In the genomic region with DNA sequence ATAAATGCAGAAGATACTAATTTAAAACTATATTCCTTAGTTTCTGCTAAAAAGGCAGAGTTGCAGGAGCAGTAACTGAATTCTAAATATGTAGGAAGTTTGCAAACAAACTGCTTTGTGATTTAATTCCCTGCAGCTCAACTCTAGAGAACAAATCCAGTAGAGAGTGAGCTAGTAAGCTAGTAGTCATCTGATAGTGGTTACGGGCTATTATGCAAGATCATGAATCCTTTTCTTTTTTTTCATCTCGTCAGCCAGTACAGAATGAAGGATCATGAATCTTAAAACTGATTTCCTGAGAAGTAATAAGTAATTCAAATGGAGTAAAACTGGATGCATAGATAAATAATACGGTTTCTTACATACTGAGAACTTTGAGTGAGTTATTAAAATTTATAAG, we compare ENCODE assay signal across 15 cellular contexts. TPM values are rescaled to one million over a fixed set of nuclear protein-coding genes. Genes with fewer than 3 reads are reported as not detected.
DNase-seq lines count a peak whose midpoint lies in the region; ATAC-seq and TF ChIP-seq lines count a peak whose summit lies in the region.
"Had no signal": no experiment of that assay in that cellular context is flagged by ENCODE, and none has a peak within 500 bp of the region (broad histone marks: within the 10 kb centered on the region; RNA-seq: fewer than 3 reads in every experiment).

No MANE protein-coding gene starts in this region.

- POLR2A ChIA-PET in CD4-positive, alpha-beta T cell (lab: Charles Lee), result no interaction called here

- H3K4me1 Mint-ChIP-seq in CD4-positive, alpha-beta T cell (ENCODE audit: low read depth), result peaks cover 83% of the 10 kb centered on the region
- H3K4me1 Mint-ChIP-seq in T-helper 17 cell, result peaks cover 31% of the 10 kb centered on the region

- no peaks in the 10 kb centered on the region for H3K27me3 ChIP-seq in CD4-positive, alpha-beta T cell (ENCODE audit: control insufficient read depth, insufficient read depth, low read length)
- H3K27me3 ChIP-seq: neural progenitor cell, spleen, thyroid gland had no signal

- H3K27ac Mint-ChIP-seq in CD4-positive, alpha-beta T cell, result peak overlapping the region; percentile 34
- H3K27ac Mint-ChIP-seq in T-helper 17 cell, result peak overlapping the region; percentile 19
- H3K27ac Mint-ChIP-seq: activated naive CD8-positive, alpha-beta T cell treated with anti-CD3 and anti-CD28 coated beads, Interleukin-2, amount 10 ng/mL, durations not matched to agents 7 days and 5 days; neural progenitor cell had no signal

- H3K27me3 Mint-ChIP-seq in CD4-positive, alpha-beta T cell, result no peaks in the 10 kb centered on the region
- H3K27me3 Mint-ChIP-seq in T-helper 17 cell, result no peaks in the 10 kb centered on the region
- H3K27me3 Mint-ChIP-seq: activated naive CD8-positive, alpha-beta T cell treated with anti-CD3 and anti-CD28 coated beads, Interleukin-2, amount 10 ng/mL, durations not matched to agents 7 days and 5 days had no signal

- DNase-seq in CD4-positive, alpha-beta T cell, result no peak
- DNase-seq in HCEC 1CT (peak; percentile 77), T-helper 17 cell (no peak), foreskin melanocyte (peak; percentile 42), DMS114 treated with DMSO at 0.1 percent for 48 hours (lab: John Stamatoyannopoulos, UW; ENCODE audit: unreplicated experiment) (no peak), KG1 (lab: John Stamatoyannopoulos, UW) (no peak)
- DNase-seq: activated naive CD8-positive, alpha-beta T cell treated with anti-CD3 and anti-CD28 coated beads, Interleukin-2, amount 10 ng/mL, durations not matched to agents 7 days and 5 days; glutamatergic neuron; thyroid gland; WERI-Rb-1 had no signal

- no peak overlapping the region for H3K4me3 Mint-ChIP-seq in CD4-positive, alpha-beta T cell
- H3K4me3 Mint-ChIP-seq in T-helper 17 cell, result no peak overlapping the region
- H3K4me3 Mint-ChIP-seq: activated naive CD8-positive, alpha-beta T cell treated with anti-CD3 and anti-CD28 coated beads, Interleukin-2, amount 10 ng/mL, durations not matched to agents 7 days and 5 days; neural progenitor cell had no signal

- no peak for TF ChIP-seq CTCF in CD4-positive, alpha-beta T cell (IDR thresholded peaks at IDR 0.05)

- intact Hi-C loops in CD4-positive, alpha-beta T cell (cut with DNase I, micrococcal nuclease), result no loop called here

- CTCF ChIA-PET in CD4-positive, alpha-beta T cell (lab: Charles Lee), result interaction anchor here (0.9 to 3.4 kb wide), 2 partner anchors 11 to 266 kb away, joined by 4 to 11 read pairs; no protein-coding TSS in a partner anchor

- peaks cover 81% of the 10 kb centered on the region for H3K36me3 Mint-ChIP-seq in CD4-positive, alpha-beta T cell (ENCODE audit: low read depth)
- H3K36me3 Mint-ChIP-seq in T-helper 17 cell (ENCODE audit: low read depth), result peaks cover 8% of the 10 kb centered on the region

- H3K9me3 Mint-ChIP-seq in CD4-positive, alpha-beta T cell, result no peaks in the 10 kb centered on the region
- H3K9me3 Mint-ChIP-seq: neural progenitor cell had no signal

- ATAC-seq in CD4-positive, alpha-beta T cell (ENCODE audit: poor library complexity), result no peak
- ATAC-seq in T-helper 17 cell, result no peak
- no peak for ATAC-seq in GM21390 (IDR thresholded peaks at IDR 0.05; ENCODE audit: unreplicated experiment)
- ATAC-seq in GM19035 (IDR thresholded peaks at IDR 0.05; ENCODE audit: unreplicated experiment), result no peak
- ATAC-seq: left lobe of liver had no signal

- no peaks in the 10 kb centered on the region for H3K9me3 ChIP-seq in CD4-positive, alpha-beta T cell (ENCODE audit: control insufficient read depth, low read length)
- no peaks in the 10 kb centered on the region for H3K9me3 ChIP-seq in T-helper 17 cell (ENCODE audit: control insufficient read depth, low read length, poor library complexity, severe bottlenecking)
- H3K9me3 ChIP-seq: spleen, thyroid gland had no signal

- H3K27ac ChIP-seq in CD4-positive, alpha-beta T cell (ENCODE audit: low read depth, low read length), result no peak overlapping the region
- H3K27ac ChIP-seq: neural progenitor cell, spleen, thyroid gland, WERI-Rb-1 had no signal

RNA-seq across cellular contexts. Expression of a gene that starts 3.3 kb away (rescaled TPM):
- 10 to 100 TPM; 31.3 to 35.4 TPM for total RNA-seq in CD4-positive, alpha-beta T cell
- total RNA-seq in T-helper 17 cell, result 10 to 100 TPM; 28.8 to 29.5 TPM

Comparison
In these comparisons a context has a peak if more than half of its experiments do, and no peak if none do; other contexts are left out.
1. DNase-seq: peak in HCEC 1CT (single experiment) and foreskin melanocyte (single experiment); none in CD4-positive, alpha-beta T cell (0 of 10), T-helper 17 cell (0 of 3), DMS114 treated with DMSO at 0.1 percent for 48 hours (single experiment) and KG1 (single experiment).